ENCODE assay signal across 9 cellular contexts in genomic region chr14:76763362-76764041, GRCh38. TPM values are rescaled to one million over a fixed set of nuclear protein-coding genes. Genes with fewer than 3 reads are reported as not detected.
A peak's percentile ranks its signal among the peaks of the same experiment; 100 is the strongest.
DNase-seq lines count a peak whose midpoint lies in the region; ATAC-seq and TF ChIP-seq lines count a peak whose summit lies in the region.
"Had no signal": no experiment of that assay in that cellular context is flagged by ENCODE, and none has a peak within 500 bp of the region (broad histone marks: within the 10 kb centered on the region; RNA-seq: fewer than 3 reads in every experiment).

No MANE protein-coding gene starts in this region.

- CTCF ChIA-PET in CD8-positive, alpha-beta T cell (lab: Charles Lee), result no interaction called here
- CTCF ChIA-PET in WTC11 (lab: Charles Lee), result no interaction called here

- H3K27ac Mint-ChIP-seq in CD8-positive, alpha-beta T cell, result no peak overlapping the region
- H3K27ac Mint-ChIP-seq in WTC11, result no peak overlapping the region

- H3K27ac ChIP-seq in CD8-positive, alpha-beta T cell (ENCODE audit: low read depth, low read length), result no peak overlapping the region
- H3K27ac ChIP-seq in prostate gland, result no peak overlapping the region
- H3K27ac ChIP-seq: HL-60 had no signal

- H3K36me3 Mint-ChIP-seq in CD8-positive, alpha-beta T cell, result no peaks in the 10 kb centered on the region
- H3K36me3 Mint-ChIP-seq in WTC11, result no peaks in the 10 kb centered on the region

- H3K36me3 ChIP-seq in CD8-positive, alpha-beta T cell (ENCODE audit: insufficient read depth, low read length), result no peaks in the 10 kb centered on the region
- H3K36me3 ChIP-seq in prostate gland, result no peaks in the 10 kb centered on the region

- H3K9me3 Mint-ChIP-seq in CD8-positive, alpha-beta T cell, result no peaks in the 10 kb centered on the region
- no peaks in the 10 kb centered on the region for H3K9me3 Mint-ChIP-seq in WTC11

- H3K4me1 Mint-ChIP-seq in CD8-positive, alpha-beta T cell (ENCODE audit: low read depth), result peaks cover 22% of the 10 kb centered on the region
- peaks cover 29% of the 10 kb centered on the region for H3K4me1 Mint-ChIP-seq in WTC11

- no peaks in the 10 kb centered on the region for H3K27me3 ChIP-seq in CD8-positive, alpha-beta T cell (ENCODE audit: insufficient read depth, low read length)
- no peaks in the 10 kb centered on the region for H3K27me3 ChIP-seq in prostate gland (replicated peaks; ENCODE audit: insufficient read depth)

- H3K27me3 Mint-ChIP-seq in CD8-positive, alpha-beta T cell (ENCODE audit: low read depth), result peaks cover 30% of the 10 kb centered on the region
- peaks cover 71% of the 10 kb centered on the region for H3K27me3 Mint-ChIP-seq in WTC11 (ENCODE audit: low read depth)

- H3K4me3 Mint-ChIP-seq in CD8-positive, alpha-beta T cell, result peak overlapping the region; percentile 57
- peak overlapping the region; percentile 80 for H3K4me3 Mint-ChIP-seq in WTC11

- intact Hi-C loops in CD8-positive, alpha-beta T cell (cut with DNase I, micrococcal nuclease), result no loop called here
- intact Hi-C loops in prostate gland (cut with DNase I), result no loop called here

- peak in 1 of 7 experiments; percentile 11 for DNase-seq in CD8-positive, alpha-beta T cell
- DNase-seq in WTC11 (ENCODE audit: low spot score) (no peak), globus pallidus (ENCODE audit: low spot score) (peak; percentile 79), prostate gland (ENCODE audit: low spot score) (peak; percentile 1), HPDE6-E6E7 (ENCODE audit: extremely low spot score) (no peak), NCI-H187 treated with DMSO at 0.1 percent for 48 hours (lab: John Stamatoyannopoulos, UW) (no peak), NCI-H526 (lab: John Stamatoyannopoulos, UW) (no peak)

- POLR2A ChIA-PET in CD8-positive, alpha-beta T cell (lab: Charles Lee), result no interaction called here
- POLR2A ChIA-PET in WTC11 (lab: Charles Lee), result no interaction called here

- no peaks in the 10 kb centered on the region for H3K9me3 ChIP-seq in CD8-positive, alpha-beta T cell (ENCODE audit: low read length)
- no peaks in the 10 kb centered on the region for H3K9me3 ChIP-seq in prostate gland

- H3K4me1 ChIP-seq in CD8-positive, alpha-beta T cell (ENCODE audit: insufficient read depth, low read length), result peaks cover 17% of the 10 kb centered on the region
- no peaks in the 10 kb centered on the region for H3K4me1 ChIP-seq in prostate gland (replicated peaks)

- no peak overlapping the region for H3K4me3 ChIP-seq in CD8-positive, alpha-beta T cell (ENCODE audit: low read depth, low read length)
- H3K4me3 ChIP-seq in prostate gland, result no peak overlapping the region

- TF ChIP-seq POLR2A in prostate gland (IDR thresholded peaks at IDR 0.05), result no peak

- no peak for TF ChIP-seq CTCF in CD8-positive, alpha-beta T cell (IDR thresholded peaks at IDR 0.05)
- TF ChIP-seq CTCF in WTC11 (IDR thresholded peaks at IDR 0.05) (no peak), prostate gland (IDR thresholded peaks at IDR 0.05) (no peak)

- ATAC-seq in CD8-positive, alpha-beta T cell, result no peak
- no peak for ATAC-seq in WTC11
- ATAC-seq in HG03280 (IDR thresholded peaks at IDR 0.05; ENCODE audit: unreplicated experiment), result no peak

- WGBS in prostate gland, result 75% methylated on average over 7 of the region's 7 CpGs

TF ChIP-seq in WTC11, 78 proteins besides CTCF, POLR2A, EP300 and RAD21:
- TF ChIP-seq MAX (CRISPR knock-in tag; IDR thresholded peaks at IDR 0.05) (no peak), SMAD3 (CRISPR knock-in tag; IDR thresholded peaks at IDR 0.05; ENCODE audit: borderline replicate concordance) (no peak), NR3C1 (CRISPR knock-in tag; conservative IDR thresholded peaks at IDR 0.05; ENCODE audit: low read depth) (no peak), PREB (CRISPR knock-in tag; IDR thresholded peaks at IDR 0.05; ENCODE audit: borderline replicate concordance) (no peak), ZNF512 (CRISPR knock-in tag; IDR thresholded peaks at IDR 0.05; ENCODE audit: borderline replicate concordance) (no peak), JUN (CRISPR knock-in tag; IDR thresholded peaks at IDR 0.05) (no peak), ZNF671 (CRISPR knock-in tag; IDR thresholded peaks at IDR 0.05) (no peak), E2F4 (CRISPR knock-in tag; IDR thresholded peaks at IDR 0.05; ENCODE audit: borderline replicate concordance, low read depth) (no peak), RELA (CRISPR knock-in tag; IDR thresholded peaks at IDR 0.05; ENCODE audit: borderline replicate concordance) (no peak), HMGXB4 (CRISPR knock-in tag; IDR thresholded peaks at IDR 0.05) (no peak)
TF ChIP-seq in WTC11: peak in this region for 0.

RNA-seq across cellular contexts. Expression of gene VASH1, which starts 2.2 kb away (rescaled TPM):
- 1 to 10 TPM; 3.0 to 4.0 TPM for total RNA-seq in CD8-positive, alpha-beta T cell
- total RNA-seq in WTC11 (2021) (7.2 to 10.9 TPM (median 10.5 TPM) in 3 replicates), prostate gland (10 to 100 TPM in 1 of 2 donors, 1 to 10 TPM in 1; 2.1 to 19.8 TPM)

RNA-seq across cellular contexts. Expression of gene ANGEL1, which starts 49.2 kb away (rescaled TPM):
- total RNA-seq in CD8-positive, alpha-beta T cell, result 1 to 10 TPM; 6.4 to 6.6 TPM
- total RNA-seq in WTC11 (2021) (25.7 to 29.7 TPM (median 25.8 TPM) in 3 replicates), prostate gland (10 to 100 TPM; 10.3 to 58.8 TPM)

Comparison
In these comparisons a context has a peak if more than half of its experiments do, and no peak if none do; other contexts are left out.
1. DNase-seq: peak in globus pallidus (single experiment) and prostate gland (single experiment); none in WTC11 (single experiment), HPDE6-E6E7 (single experiment), NCI-H187 treated with DMSO at 0.1 percent for 48 hours (single experiment) and NCI-H526 (0 of 2).